In genomic region chr22:29838599-29838956, GRCh38 we compare ENCODE assay signal across 8 cellular contexts. TPM values are rescaled to one million over a fixed set of nuclear protein-coding genes. Genes with fewer than 3 reads are reported as not detected.
DNase-seq lines count a peak whose midpoint lies in the region; ATAC-seq and TF ChIP-seq lines count a peak whose summit lies in the region.

No MANE protein-coding gene starts in this region.

- no peaks in the 10 kb centered on the region for H3K27me3 Mint-ChIP-seq in activated naive CD4-positive, alpha-beta T cell treated with anti-CD3 and anti-CD28 coated beads for 36 hours (ENCODE audit: low read depth)
- no peaks in the 10 kb centered on the region for H3K27me3 Mint-ChIP-seq in activated naive CD8-positive, alpha-beta T cell

- H3K4me1 ChIP-seq in tibial nerve, result peaks cover 0 to 32% (median 11%) of the 10 kb centered on the region in 4 donors

- H3K4me1 Mint-ChIP-seq in activated naive CD4-positive, alpha-beta T cell treated with anti-CD3 and anti-CD28 coated beads for 36 hours (ENCODE audit: low read depth), result peaks cover 29% of the 10 kb centered on the region
- peaks cover 38% of the 10 kb centered on the region for H3K4me1 Mint-ChIP-seq in activated naive CD8-positive, alpha-beta T cell (ENCODE audit: low read depth)

- no peak for TF ChIP-seq EP300 in tibial nerve (IDR thresholded peaks at IDR 0.05)

- TF ChIP-seq CTCF in kidney epithelial cell (IDR thresholded peaks at IDR 0.05; ENCODE audit: insufficient read depth, low read length, poor library complexity, severe bottlenecking), result no peak
- TF ChIP-seq CTCF in tibial nerve (IDR thresholded peaks at IDR 0.05), result no peak

- H3K9me3 ChIP-seq in tibial nerve, result no peaks in the 10 kb centered on the region

- H3K27me3 ChIP-seq in kidney epithelial cell (ENCODE audit: control insufficient read depth, insufficient read depth, low read length), result no peaks in the 10 kb centered on the region
- no peaks in the 10 kb centered on the region for H3K27me3 ChIP-seq in tibial nerve

- no peak for TF ChIP-seq POLR2A in tibial nerve (IDR thresholded peaks at IDR 0.05)

- peak overlapping the region; percentile 30 for H3K4me3 ChIP-seq in kidney epithelial cell (ENCODE audit: low read depth, low read length)
- H3K4me3 ChIP-seq in tibial nerve, result peak overlapping the region; percentile 35 to 93 (median 88)

- H3K36me3 ChIP-seq in kidney epithelial cell (ENCODE audit: control insufficient read depth, insufficient read depth, low read length), result no peaks in the 10 kb centered on the region
- peaks cover 0 to 19% (median 0%) of the 10 kb centered on the region in 3 donors for H3K36me3 ChIP-seq in tibial nerve

- WGBS in tibial nerve, 2 donors, result 20 to 35% methylated on average over 5 of the region's 5 CpGs

- no peak for DNase-seq in activated naive CD4-positive, alpha-beta T cell treated with anti-CD3 and anti-CD28 coated beads for 36 hours
- DNase-seq in activated naive CD4-positive, alpha-beta T cell treated with Interleukin-2 at 50 U/mL for 16 hours, result no peak
- no peak for DNase-seq in kidney epithelial cell (ENCODE audit: low read depth)
- no peak for DNase-seq in tibial nerve (ENCODE audit: low spot score in 2 of 2)
- DNase-seq in stimulated activated naive CD4-positive, alpha-beta T cell treated with Interleukin-2 at 50 U/mL for 16 hours (lab: John Stamatoyannopoulos, UW), result no peak
- no peak for DNase-seq in SIG-M5 (lab: John Stamatoyannopoulos, UW)

- CTCF ChIA-PET in activated naive CD4-positive, alpha-beta T cell treated with anti-CD3 and anti-CD28 coated beads for 36 hours (lab: Charles Lee), result no interaction called here

- H3K4me3 Mint-ChIP-seq in activated naive CD4-positive, alpha-beta T cell treated with anti-CD3 and anti-CD28 coated beads for 36 hours, result peak overlapping the region; percentile 94
- H3K4me3 Mint-ChIP-seq in activated naive CD8-positive, alpha-beta T cell, result peak overlapping the region; percentile 99

- H3K9me3 Mint-ChIP-seq in activated naive CD4-positive, alpha-beta T cell treated with anti-CD3 and anti-CD28 coated beads for 36 hours, result no peaks in the 10 kb centered on the region
- no peaks in the 10 kb centered on the region for H3K9me3 Mint-ChIP-seq in activated naive CD8-positive, alpha-beta T cell (ENCODE audit: low read depth)

- H3K36me3 Mint-ChIP-seq in activated naive CD4-positive, alpha-beta T cell treated with anti-CD3 and anti-CD28 coated beads for 36 hours (ENCODE audit: low read depth), result peaks cover 2% of the 10 kb centered on the region
- peaks cover 8% of the 10 kb centered on the region for H3K36me3 Mint-ChIP-seq in activated naive CD8-positive, alpha-beta T cell

- no peak for ATAC-seq in HG02571 (IDR thresholded peaks at IDR 0.05; ENCODE audit: unreplicated experiment)

- intact Hi-C loops in activated naive CD4-positive, alpha-beta T cell treated with anti-CD3 and anti-CD28 coated beads for 36 hours (cut with micrococcal nuclease), result loop anchor here (1.0 kb wide), 6 partner anchors 17 to 450 kb away; partner anchors contain the start of genes AP1B1, MTMR3, NF2 and UQCR10

- peak overlapping the region; percentile 92 for H3K27ac Mint-ChIP-seq in activated naive CD4-positive, alpha-beta T cell treated with anti-CD3 and anti-CD28 coated beads for 36 hours
- peak overlapping the region; percentile 99 for H3K27ac Mint-ChIP-seq in activated naive CD8-positive, alpha-beta T cell

- peak overlapping the region; percentile 56 to 83 (median 76) for H3K27ac ChIP-seq in tibial nerve

RNA-seq across cellular contexts. Expression of gene ASCC2, which starts 0.5 kb away (rescaled TPM):
- total RNA-seq in activated naive CD4-positive, alpha-beta T cell treated with anti-CD3 and anti-CD28 coated beads for 36 hours, result 10 to 100 TPM; 57.6 to 60.4 TPM
- total RNA-seq in kidney epithelial cell, result 38.6 and 41.7 TPM in 2 replicates
- total RNA-seq in tibial nerve, result 10 to 100 TPM; 30.4 to 45.3 (median 40.9) TPM

RNA-seq across cellular contexts. Expression of gene MTMR3, which starts 44.4 kb away (rescaled TPM):
- 10 to 100 TPM; 26.0 to 27.1 TPM for total RNA-seq in activated naive CD4-positive, alpha-beta T cell treated with anti-CD3 and anti-CD28 coated beads for 36 hours
- total RNA-seq in kidney epithelial cell, result 30.7 and 31.9 TPM in 2 replicates
- 10 to 100 TPM; 56.1 to 91.2 (median 74.5) TPM for total RNA-seq in tibial nerve
